9 cellular contexts compared by ENCODE assay signal in genomic region chr5:55232194-55232984, GRCh38. TPM values are rescaled to one million over a fixed set of nuclear protein-coding genes. Genes with fewer than 3 reads are reported as not detected.
A peak's percentile ranks its signal among the peaks of the same experiment; 100 is the strongest.
DNase-seq lines count a peak whose midpoint lies in the region; TF ChIP-seq lines count a peak whose summit lies in the region.
"Had no signal": no experiment of that assay in that cellular context is flagged by ENCODE, and none has a peak within 500 bp of the region (broad histone marks: within the 10 kb centered on the region; RNA-seq: fewer than 3 reads in every experiment).

No MANE protein-coding gene starts in this region.

- H3K79me2 ChIP-seq in smooth muscle cell (ENCODE audit: low read depth), result no peaks in the 10 kb centered on the region

- no peaks in the 10 kb centered on the region for H4K20me1 ChIP-seq in smooth muscle cell (ENCODE audit: low read depth)

- H3K4me1 ChIP-seq in smooth muscle cell (ENCODE audit: low read depth), result peaks cover 21% of the 10 kb centered on the region

- peaks cover 98% of the 10 kb centered on the region for H3K27me3 ChIP-seq in smooth muscle cell (ENCODE audit: low read depth)

- in situ Hi-C loops in astrocyte of the cerebellum (cut with HindIII; ENCODE audit: low sequenced_read_pairs), result loop anchor here (5.0 kb wide), 1 partner anchor 55 kb away; no protein-coding TSS in a partner anchor

- TF ChIP-seq CTCF in 22Rv1 (IDR thresholded peaks at IDR 0.05) (no peak), astrocyte of the cerebellum (IDR thresholded peaks at IDR 0.05; ENCODE audit: low read depth, low read length, missing control alignments) (no peak), smooth muscle cell (IDR thresholded peaks at IDR 0.05; ENCODE audit: borderline replicate concordance, insufficient read depth, poor library complexity, severe bottlenecking) (no peak)

- H3K9me3 ChIP-seq in smooth muscle cell (replicated peaks; ENCODE audit: low read depth), result no peaks in the 10 kb centered on the region
- H3K9me3 ChIP-seq: neutrophil had no signal

- 3% methylated on average over 47 of the region's 47 CpGs for WGBS in smooth muscle cell (ENCODE audit: low lambda C conversion rate)

- DNase-seq in NCI-H146 (lab: John Stamatoyannopoulos, UW), result peak; percentile 64
- no peak for DNase-seq in astrocyte of the cerebellum (ENCODE audit: low read depth)
- DNase-seq in iPS-NIHi11 (ENCODE audit: low spot score), result peak; percentile 53
- no peak for DNase-seq in smooth muscle cell (lab: John Stamatoyannopoulos, UW; ENCODE audit: unreplicated experiment)
- no peak for DNase-seq in NCI-H1048 (lab: John Stamatoyannopoulos, UW)
- no peak for DNase-seq in amniotic stem cell (lab: John Stamatoyannopoulos, UW)

- H3K4me2 ChIP-seq in smooth muscle cell, result peak overlapping the region; percentile 99

- H3K4me3 ChIP-seq in GM08714 (ENCODE audit: low read length) (peak overlapping the region; percentile 54; the same call in 1 of the 2 replicates), astrocyte of the cerebellum (ENCODE audit: low read depth, low read length) (peak overlapping the region; percentile 47), smooth muscle cell (peak overlapping the region; percentile 65)

- no peak overlapping the region for H3K9ac ChIP-seq in smooth muscle cell (ENCODE audit: low read depth)

- no peaks in the 10 kb centered on the region for H3F3A ChIP-seq in smooth muscle cell (ENCODE audit: low read depth)

- H3K36me3 ChIP-seq in smooth muscle cell (ENCODE audit: low read depth), result no peaks in the 10 kb centered on the region
- H3K36me3 ChIP-seq: neutrophil had no signal

- peak overlapping the region; percentile 80 for H2AFZ ChIP-seq in smooth muscle cell (ENCODE audit: low read depth)

- H3K27ac ChIP-seq in 22Rv1 (peak overlapping the region; percentile 71), smooth muscle cell (ENCODE audit: low read depth) (no peak overlapping the region)
- H3K27ac ChIP-seq: neutrophil had no signal

RNA-seq across cellular contexts. Expression of gene CCNO, which starts 1.0 kb away (rescaled TPM):
- total RNA-seq in smooth muscle cell, result 1.7 TPM in 1 of 2 replicates, not detected in the other
- polyA plus RNA-seq in smooth muscle cell, result 0.26 TPM in 1 of 2 replicates, not detected in the other

RNA-seq across cellular contexts. Expression of gene MCIDAS, which starts 5.3 kb away (rescaled TPM):
- total RNA-seq in smooth muscle cell, result 0.13 TPM in 1 of 2 replicates, not detected in the other
- not detected in 2 replicates for polyA plus RNA-seq in smooth muscle cell

RNA-seq across cellular contexts. Expression of gene CDC20B, which starts 59.4 kb away (rescaled TPM):
- not detected in 2 replicates for total RNA-seq in smooth muscle cell
- 0.11 TPM in 1 of 2 replicates, not detected in the other for polyA plus RNA-seq in smooth muscle cell

Comparison
In these comparisons a context has a peak if more than half of its experiments do, and no peak if none do; other contexts are left out.
1. DNase-seq: peak in NCI-H146 (single experiment) and iPS-NIHi11 (single experiment); none in astrocyte of the cerebellum (single experiment), smooth muscle cell (single experiment), NCI-H1048 (single experiment) and amniotic stem cell (single experiment).
2. Peak in every context shown above with its lines, with median percentiles within 50 percentile points of each other: H3K4me3 ChIP-seq.